11 cellular contexts compared by ENCODE assay signal in the genomic region with DNA sequence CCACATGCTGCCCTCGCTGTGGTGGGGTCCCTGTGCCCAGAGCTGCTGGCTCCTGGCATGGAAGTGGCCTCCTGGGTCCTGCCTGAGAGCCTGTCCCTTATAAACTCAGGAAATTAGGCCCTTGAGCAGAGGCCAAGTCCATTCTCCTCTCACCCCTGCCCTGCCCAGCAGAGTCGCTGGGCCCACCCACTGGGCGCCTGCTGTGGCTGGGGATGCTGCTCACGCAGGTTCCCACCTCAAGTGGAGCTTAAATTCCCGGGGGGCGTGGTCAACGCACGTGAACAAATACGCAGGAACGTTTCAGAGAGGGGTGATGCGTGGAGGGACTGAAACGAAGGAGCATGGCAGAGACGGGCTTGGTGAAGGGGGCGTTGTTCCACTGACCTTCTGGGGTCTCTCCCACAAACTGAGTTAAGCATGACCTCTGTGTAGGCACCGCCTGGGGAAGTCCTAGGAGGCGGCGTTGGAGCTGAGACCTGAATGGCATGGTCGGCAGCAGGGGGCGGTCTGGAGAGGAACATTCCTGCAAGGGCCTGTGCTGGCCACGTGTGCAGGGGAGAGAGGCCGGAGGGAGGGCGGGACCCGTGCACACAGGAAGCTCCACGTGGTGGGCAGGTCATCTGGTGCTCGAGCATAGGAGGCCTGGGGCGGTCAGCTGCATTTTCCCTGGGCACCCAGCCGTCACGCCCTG. TPM values are rescaled to one million over a fixed set of nuclear protein-coding genes. Genes with fewer than 3 reads are reported as not detected.
A peak's percentile ranks its signal among the peaks of the same experiment; 100 is the strongest.
DNase-seq lines count a peak whose midpoint lies in the region; ATAC-seq and TF ChIP-seq lines count a peak whose summit lies in the region.
"Had no signal": no experiment of that assay in that cellular context is flagged by ENCODE, and none has a peak within 500 bp of the region (broad histone marks: within the 10 kb centered on the region; RNA-seq: fewer than 3 reads in every experiment).

No MANE protein-coding gene starts in this region.

- no peaks in the 10 kb centered on the region for H3K9me3 ChIP-seq in right lobe of liver
- H3K9me3 ChIP-seq: colonic mucosa had no signal

- peaks cover 5% of the 10 kb centered on the region; the same call in 1 of the 2 replicates for H3K4me1 Mint-ChIP-seq in HFFc6 (ENCODE audit: low read depth)
- no peaks in the 10 kb centered on the region for H3K4me1 Mint-ChIP-seq in CD14-positive monocyte
- H3K4me1 Mint-ChIP-seq: CD4-positive, CD25-positive, alpha-beta regulatory T cell had no signal

- peak; percentile 76 for TF ChIP-seq CTCF in HFFc6 (IDR thresholded peaks at IDR 0.05)
- peak; percentile 53 for TF ChIP-seq CTCF in choroid plexus epithelial cell (conservative IDR thresholded peaks at IDR 0.05; ENCODE audit: low read depth, low read length)
- no peak for TF ChIP-seq CTCF in right lobe of liver (IDR thresholded peaks at IDR 0.05)
- no peak for TF ChIP-seq CTCF in CD14-positive monocyte (IDR thresholded peaks at IDR 0.05)

- H3K27me3 ChIP-seq in right lobe of liver = no peaks in the 10 kb centered on the region
- H3K27me3 ChIP-seq: colonic mucosa had no signal

- peaks cover 0 to 36% (median 10%) of the 10 kb centered on the region in 4 donors for H3K4me1 ChIP-seq in right lobe of liver
- H3K4me1 ChIP-seq: colonic mucosa had no signal

- no peaks in the 10 kb centered on the region for H3K36me3 ChIP-seq in right lobe of liver
- H3K36me3 ChIP-seq: colonic mucosa had no signal

- WGBS in right lobe of liver (ENCODE audit: insufficient coverage, low coverage, low lambda C conversion rate, missing lambda C conversion rate) = 37% methylated on average over 10 of the region's 28 CpGs

- H3K27ac Mint-ChIP-seq in HFFc6 = peak overlapping the region; percentile 30; the same call in 1 of the 2 replicates
- no peak overlapping the region for H3K27ac Mint-ChIP-seq in CD14-positive monocyte
- H3K27ac Mint-ChIP-seq: activated T-cell treated with anti-CD3 and anti-CD28 coated beads, Interleukin-2, amount 50 U/mL, for 72 hours; CD4-positive, CD25-positive, alpha-beta regulatory T cell had no signal

- H3K27ac ChIP-seq in right lobe of liver = peak overlapping the region in 2 of 3 donors; percentile 83 to 89
- H3K27ac ChIP-seq: colonic mucosa had no signal

- intact Hi-C loops in right lobe of liver (cut with DNase I) = no loop called here
- intact Hi-C loops in CD14-positive monocyte (cut with micrococcal nuclease) = no loop called here

- no peaks in the 10 kb centered on the region for H3K36me3 Mint-ChIP-seq in HFFc6 (ENCODE audit: low read depth)
- H3K36me3 Mint-ChIP-seq in CD14-positive monocyte = peaks cover 33 to 34% of the 10 kb centered on the region in 2 donors
- H3K36me3 Mint-ChIP-seq: CD4-positive, CD25-positive, alpha-beta regulatory T cell had no signal

- TF ChIP-seq POLR2A in right lobe of liver (IDR thresholded peaks at IDR 0.05) = no peak

- H3K27me3 Mint-ChIP-seq in HFFc6 (ENCODE audit: insufficient read depth) (no peaks in the 10 kb centered on the region), CD14-positive monocyte (ENCODE audit: low read depth in 3 of 3) (peaks cover 0 to 2% (median 0%) of the 10 kb centered on the region in 3 donors)
- H3K27me3 Mint-ChIP-seq: CD4-positive, CD25-positive, alpha-beta regulatory T cell had no signal

- no peaks in the 10 kb centered on the region for H3K9me3 Mint-ChIP-seq in HFFc6
- peaks cover 0 to 4% (median 0%) of the 10 kb centered on the region in 7 donors for H3K9me3 Mint-ChIP-seq in CD14-positive monocyte
- H3K9me3 Mint-ChIP-seq: activated T-cell treated with anti-CD3 and anti-CD28 coated beads, Interleukin-2, amount 50 U/mL, for 72 hours had no signal

- H3K4me3 ChIP-seq in choroid plexus epithelial cell (ENCODE audit: low read depth, low read length) (no peak overlapping the region), right lobe of liver (no peak overlapping the region)
- H3K4me3 ChIP-seq: colonic mucosa had no signal

- ATAC-seq in right lobe of liver = no peak
- ATAC-seq in GM21390 (IDR thresholded peaks at IDR 0.05; ENCODE audit: unreplicated experiment) = no peak
- ATAC-seq in HG02642 (IDR thresholded peaks at IDR 0.05; ENCODE audit: poor library complexity, unreplicated experiment) = no peak
- ATAC-seq: activated T-cell treated with anti-CD3 and anti-CD28 coated beads, Interleukin-2, amount 50 U/mL, for 72 hours had no signal

- peak; percentile 26 for DNase-seq in ACHN
- DNase-seq in HFFc6 = peak; percentile 60
- DNase-seq in choroid plexus epithelial cell (ENCODE audit: low read depth) = peak; percentile 80
- DNase-seq in right lobe of liver = no peak
- DNase-seq in activated effector memory CD4-positive, alpha-beta T cell treated with anti-CD3 and anti-CD28 coated beads, Interleukin-2, amount 50 U/mL, for 16 hours = no peak
- no peak for DNase-seq in CD14-positive monocyte (ENCODE audit: low spot score)
- DNase-seq: activated T-cell treated with anti-CD3 and anti-CD28 coated beads, Interleukin-2, amount 50 U/mL, for 72 hours; CD4-positive, CD25-positive, alpha-beta regulatory T cell; colonic mucosa had no signal

- no peak overlapping the region for H3K4me3 Mint-ChIP-seq in HFFc6
- H3K4me3 Mint-ChIP-seq in CD14-positive monocyte = no peak overlapping the region
- H3K4me3 Mint-ChIP-seq: activated T-cell treated with anti-CD3 and anti-CD28 coated beads, Interleukin-2, amount 50 U/mL, for 72 hours; CD4-positive, CD25-positive, alpha-beta regulatory T cell had no signal

- in situ Hi-C loops in ACHN (cut with HindIII; ENCODE audit: low pct_ligation_motif_present, low pct_unique_long_range_greater_than_20kb, low sequenced_read_pairs) = no loop called here

RNA-seq across cellular contexts. Expression of a gene that starts 27.9 kb away (rescaled TPM):
- 10 to 100 TPM; 22.2 to 31.1 (median 23.2) TPM for total RNA-seq in HFFc6 (2021; fragmentation: NEBNext Ultra II Directional; extraction: Animal tissue kit (Norgen Biotek cat#: 25700))
- 10 to 100 TPM; 32.1 to 73.8 (median 57.3) TPM for total RNA-seq in right lobe of liver
- polyA plus RNA-seq in CD14-positive monocyte = 1 to 10 TPM; 1.2 to 1.5 TPM
- total RNA-seq: CD4-positive, CD25-positive, alpha-beta regulatory T cell had no signal
- polyA plus RNA-seq: CD4-positive, CD25-positive, alpha-beta regulatory T cell had no signal

Comparison
In these comparisons a context has a peak if more than half of its experiments do, and no peak if none do; other contexts are left out.
1. DNase-seq: peak in ACHN (single experiment), HFFc6 (single experiment) and choroid plexus epithelial cell (single experiment); none in right lobe of liver (0 of 3), activated effector memory CD4-positive, alpha-beta T cell treated with anti-CD3 and anti-CD28 coated beads, Interleukin-2, amount 50 U/mL, for 16 hours (single experiment) and CD14-positive monocyte (single experiment).
2. CTCF ChIP-seq: peak in HFFc6 (single experiment) and choroid plexus epithelial cell (single experiment); none in right lobe of liver (0 of 4) and CD14-positive monocyte (single experiment).